In genomic region chr2:190603374-190603773, GRCh38 we compare ENCODE assay signal across 13 cellular contexts. TPM values are rescaled to one million over a fixed set of nuclear protein-coding genes. Genes with fewer than 3 reads are reported as not detected.
DNase-seq lines count a peak whose midpoint lies in the region; ATAC-seq and TF ChIP-seq lines count a peak whose summit lies in the region.
"Had no signal": no experiment of that assay in that cellular context is flagged by ENCODE, and none has a peak within 500 bp of the region (broad histone marks: within the 10 kb centered on the region; RNA-seq: fewer than 3 reads in every experiment).

No MANE protein-coding gene starts in this region.

- no peaks in the 10 kb centered on the region for H3K9me3 Mint-ChIP-seq in activated naive CD8-positive, alpha-beta T cell treated with anti-CD3 and anti-CD28 coated beads for 36 hours
- H3K9me3 Mint-ChIP-seq in activated naive CD8-positive, alpha-beta T cell treated with anti-CD3 and anti-CD28 coated beads, Interleukin-2, amount 50 U/mL, for 24 hours: no peaks in the 10 kb centered on the region
- H3K9me3 Mint-ChIP-seq: H9 had no signal

- no peak for DNase-seq in activated naive CD8-positive, alpha-beta T cell treated with anti-CD3 and anti-CD28 coated beads for 36 hours
- no peak for DNase-seq in activated naive CD8-positive, alpha-beta T cell treated with anti-CD3 and anti-CD28 coated beads, Interleukin-2, amount 50 U/mL, for 24 hours
- DNase-seq in esophagus muscularis mucosa (ENCODE audit: extremely low spot score) (peak; percentile 74), middle frontal gyrus (ENCODE audit: extremely low spot score, low spot score) (peak; percentile 42), superior temporal gyrus (ENCODE audit: extremely low spot score) (peak; percentile 85), NCI-H2227 treated with DMSO at 0.1 percent for 48 hours (lab: John Stamatoyannopoulos, UW) (no peak), left ventricle myocardium superior (no peak)
- no peak for DNase-seq in central memory CD4-positive, alpha-beta T cell
- DNase-seq: H9, NCI-H2107, NCI-H345 had no signal

- H3K36me3 Mint-ChIP-seq in activated naive CD8-positive, alpha-beta T cell treated with anti-CD3 and anti-CD28 coated beads for 36 hours: no peaks in the 10 kb centered on the region
- no peaks in the 10 kb centered on the region for H3K36me3 Mint-ChIP-seq in activated naive CD8-positive, alpha-beta T cell treated with anti-CD3 and anti-CD28 coated beads, Interleukin-2, amount 50 U/mL, for 24 hours (ENCODE audit: low read depth)

- no peak for TF ChIP-seq CTCF in esophagus muscularis mucosa (IDR thresholded peaks at IDR 0.05)

- TF ChIP-seq POLR2A in esophagus muscularis mucosa (IDR thresholded peaks at IDR 0.05; ENCODE audit: low read depth): no peak

- H3K4me1 Mint-ChIP-seq in activated naive CD8-positive, alpha-beta T cell treated with anti-CD3 and anti-CD28 coated beads for 36 hours: peaks cover 13% of the 10 kb centered on the region
- H3K4me1 Mint-ChIP-seq in activated naive CD8-positive, alpha-beta T cell treated with anti-CD3 and anti-CD28 coated beads, Interleukin-2, amount 50 U/mL, for 24 hours: peaks cover 12% of the 10 kb centered on the region

- intact Hi-C loops in esophagus muscularis mucosa (cut with DNase I) (no loop called here), left ventricle myocardium superior (cut with micrococcal nuclease) (no loop called here)

- H3K27me3 Mint-ChIP-seq in activated naive CD8-positive, alpha-beta T cell treated with anti-CD3 and anti-CD28 coated beads for 36 hours: no peaks in the 10 kb centered on the region
- no peaks in the 10 kb centered on the region for H3K27me3 Mint-ChIP-seq in activated naive CD8-positive, alpha-beta T cell treated with anti-CD3 and anti-CD28 coated beads, Interleukin-2, amount 50 U/mL, for 24 hours

- TF ChIP-seq EP300 in esophagus muscularis mucosa (IDR thresholded peaks at IDR 0.05): no peak

- H3K4me3 Mint-ChIP-seq in activated naive CD8-positive, alpha-beta T cell treated with anti-CD3 and anti-CD28 coated beads for 36 hours: no peak overlapping the region
- H3K4me3 Mint-ChIP-seq in activated naive CD8-positive, alpha-beta T cell treated with anti-CD3 and anti-CD28 coated beads, Interleukin-2, amount 50 U/mL, for 24 hours: no peak overlapping the region
- H3K4me3 Mint-ChIP-seq: H9 had no signal

- no peaks in the 10 kb centered on the region for H3K36me3 ChIP-seq in esophagus muscularis mucosa
- H3K36me3 ChIP-seq: BLaER1 treated with 17β-estradiol and CSF1 and Interleukin-3, amounts not matched to agents 10 nM and 100 nM had no signal

- H3K9me3 ChIP-seq in esophagus muscularis mucosa: no peaks in the 10 kb centered on the region

- peak overlapping the region; percentile 15 for H3K27ac Mint-ChIP-seq in activated naive CD8-positive, alpha-beta T cell treated with anti-CD3 and anti-CD28 coated beads for 36 hours
- no peak overlapping the region for H3K27ac Mint-ChIP-seq in activated naive CD8-positive, alpha-beta T cell treated with anti-CD3 and anti-CD28 coated beads, Interleukin-2, amount 50 U/mL, for 24 hours
- H3K27ac Mint-ChIP-seq: H9 had no signal

- no peak for ATAC-seq in activated naive CD8-positive, alpha-beta T cell treated with anti-CD3 and anti-CD28 coated beads, Interleukin-2, amount 50 U/mL, for 24 hours
- ATAC-seq in left ventricle myocardium superior: no peak

- no peak overlapping the region for H3K27ac ChIP-seq in esophagus muscularis mucosa (replicated peaks in 1 of 4)
- H3K27ac ChIP-seq: 22Rv1; BLaER1 treated with 17β-estradiol and CSF1 and Interleukin-3, amounts not matched to agents 10 nM and 100 nM had no signal

- 61% methylated on average over 5 of the region's 5 CpGs for WGBS in esophagus muscularis mucosa

- no peak overlapping the region for H3K4me3 ChIP-seq in esophagus muscularis mucosa
- H3K4me3 ChIP-seq: BLaER1 treated with 17β-estradiol and CSF1 and Interleukin-3, amounts not matched to agents 10 nM and 100 nM had no signal

- no peaks in the 10 kb centered on the region for H3K27me3 ChIP-seq in esophagus muscularis mucosa
- H3K27me3 ChIP-seq: BLaER1 treated with 17β-estradiol and CSF1 and Interleukin-3, amounts not matched to agents 10 nM and 100 nM had no signal

- H3K4me1 ChIP-seq in esophagus muscularis mucosa: peaks cover 0 to 8% (median 0%) of the 10 kb centered on the region in 4 donors

RNA-seq across cellular contexts. Expression of gene NAB1, which starts 45.5 kb away (rescaled TPM):
- 10 to 100 TPM; 24.9 to 33.3 TPM for total RNA-seq in activated naive CD8-positive, alpha-beta T cell treated with anti-CD3 and anti-CD28 coated beads for 36 hours
- total RNA-seq in esophagus muscularis mucosa (10 to 100 TPM; 59.8 to 88.5 (median 78.8) TPM), left ventricle myocardium superior (19.7 TPM)

Comparison
In these comparisons a context has a peak if more than half of its experiments do, and no peak if none do; other contexts are left out.
1. DNase-seq: peak in esophagus muscularis mucosa (single experiment), middle frontal gyrus (single experiment) and superior temporal gyrus (single experiment); none in activated naive CD8-positive, alpha-beta T cell treated with anti-CD3 and anti-CD28 coated beads for 36 hours (single experiment), activated naive CD8-positive, alpha-beta T cell treated with anti-CD3 and anti-CD28 coated beads, Interleukin-2, amount 50 U/mL, for 24 hours (single experiment), NCI-H2227 treated with DMSO at 0.1 percent for 48 hours (single experiment), left ventricle myocardium superior (single experiment) and central memory CD4-positive, alpha-beta T cell (single experiment).